30 cellular contexts compared by ENCODE assay signal in genomic region chr14:63200035-63200740, GRCh38. TPM values are rescaled to one million over a fixed set of nuclear protein-coding genes. Genes with fewer than 3 reads are reported as not detected.
DNase-seq lines count a peak whose midpoint lies in the region; ATAC-seq, FAIRE-seq and TF ChIP-seq lines count a peak whose summit lies in the region.
"Had no signal": no experiment of that assay in that cellular context is flagged by ENCODE, and none has a peak within 500 bp of the region (broad histone marks: within the 10 kb centered on the region; RNA-seq: fewer than 3 reads in every experiment).

No MANE protein-coding gene starts in this region.

- TF ChIP-seq POLR2A in esophagus muscularis mucosa (IDR thresholded peaks at IDR 0.05; ENCODE audit: low read depth): no peak

- POLR2A ChIA-PET in Caco-2 (lab: Charles Lee): no interaction called here
- POLR2A ChIA-PET in CD4-positive, alpha-beta memory T cell (lab: Charles Lee; ENCODE audit: partially characterized antibody): no interaction called here

- no peaks in the 10 kb centered on the region for H3K4me1 ChIP-seq in right cardiac atrium (ENCODE audit: control insufficient read depth, insufficient read depth, low read length)
- peaks cover 0 to 8% (median 5%) of the 10 kb centered on the region in 4 donors for H3K4me1 ChIP-seq in esophagus muscularis mucosa
- H3K4me1 ChIP-seq in Caco-2: 0 out of 2 replicates have a peak, but pooled peaks cover 3% of the 10 kb centered on the region
- peaks cover 4% of the 10 kb centered on the region for H3K4me1 ChIP-seq in CD4-positive, alpha-beta memory T cell (ENCODE audit: insufficient read depth, low read length)
- H3K4me1 ChIP-seq: A549 had no signal

- CTCF ChIA-PET in Caco-2 (lab: Charles Lee): no interaction called here
- CTCF ChIA-PET in CD4-positive, alpha-beta memory T cell (lab: Charles Lee; ENCODE audit: partially characterized antibody): no interaction called here

- H3K4me3 ChIP-seq in fibroblast of the aortic adventitia (ENCODE audit: low read depth, low read length) (no peak overlapping the region), right cardiac atrium (ENCODE audit: low read length) (no peak overlapping the region), esophagus muscularis mucosa (no peak overlapping the region), Caco-2 (ENCODE audit: low read depth, low read length) (no peak overlapping the region)
- H3K4me3 ChIP-seq in CD4-positive, alpha-beta memory T cell (ENCODE audit: low read length in 2 of 2): no peak overlapping the region
- H3K4me3 ChIP-seq: A549; BLaER1 treated with 17β-estradiol and CSF1 and Interleukin-3, amounts not matched to agents 10 nM and 100 nM had no signal

- TF ChIP-seq EP300 in esophagus muscularis mucosa (IDR thresholded peaks at IDR 0.05): no peak

- H3K36me3 Mint-ChIP-seq in Caco-2 (ENCODE audit: insufficient read depth, unreplicated experiment): no peaks in the 10 kb centered on the region
- no peaks in the 10 kb centered on the region for H3K36me3 Mint-ChIP-seq in CD4-positive, alpha-beta memory T cell

- H3K9me3 Mint-ChIP-seq in Caco-2 (ENCODE audit: unreplicated experiment): no peaks in the 10 kb centered on the region
- peaks cover 0 to 10% (median under 1%) of the 10 kb centered on the region in 8 donors for H3K9me3 Mint-ChIP-seq in CD4-positive, alpha-beta memory T cell

- H3K9me3 ChIP-seq in right cardiac atrium (ENCODE audit: control insufficient read depth, low read length): no peaks in the 10 kb centered on the region
- H3K9me3 ChIP-seq in esophagus muscularis mucosa: no peaks in the 10 kb centered on the region
- H3K9me3 ChIP-seq in Caco-2: no peaks in the 10 kb centered on the region
- H3K9me3 ChIP-seq in CD4-positive, alpha-beta memory T cell (ENCODE audit: control insufficient read depth in 1 of 2, low read length in 2 of 2): no peaks in the 10 kb centered on the region
- H3K9me3 ChIP-seq: A549, SK-N-SH had no signal

- H3K27ac Mint-ChIP-seq in Caco-2 (ENCODE audit: unreplicated experiment): no peak overlapping the region
- H3K27ac Mint-ChIP-seq in CD4-positive, alpha-beta memory T cell: no peak overlapping the region

- 67% methylated on average over 5 of the region's 5 CpGs for WGBS in right cardiac atrium
- WGBS in esophagus muscularis mucosa: 87% methylated on average over 5 of the region's 5 CpGs

- no peak overlapping the region for H3K27ac ChIP-seq in right cardiac atrium (ENCODE audit: low read length)
- no peak overlapping the region for H3K27ac ChIP-seq in esophagus muscularis mucosa (replicated peaks in 1 of 4)
- H3K27ac ChIP-seq in CD4-positive, alpha-beta memory T cell (ENCODE audit: low read depth, low read length): no peak overlapping the region
- H3K27ac ChIP-seq: A549; BLaER1 treated with 17β-estradiol and CSF1 and Interleukin-3, amounts not matched to agents 10 nM and 100 nM; RWPE1 had no signal

- TF ChIP-seq CTCF in fibroblast of the aortic adventitia (IDR thresholded peaks at IDR 0.05; ENCODE audit: insufficient read depth, low read length): no peak
- no peak for TF ChIP-seq CTCF in esophagus muscularis mucosa (IDR thresholded peaks at IDR 0.05)
- TF ChIP-seq CTCF in Caco-2 (IDR thresholded peaks at IDR 0.05; ENCODE audit: insufficient read depth in 1 of 2, low read depth in 1 of 2, low read length in 1 of 2, severe bottlenecking in 1 of 2, unreplicated experiment in 1 of 2): no peak

- H3K36me3 ChIP-seq in esophagus muscularis mucosa (no peaks in the 10 kb centered on the region), Caco-2 (ENCODE audit: control insufficient read depth, insufficient read depth, low read length) (no peaks in the 10 kb centered on the region)
- no peaks in the 10 kb centered on the region for H3K36me3 ChIP-seq in CD4-positive, alpha-beta memory T cell (ENCODE audit: insufficient read depth, low read length)
- H3K36me3 ChIP-seq: BLaER1 treated with 17β-estradiol and CSF1 and Interleukin-3, amounts not matched to agents 10 nM and 100 nM had no signal

- H3K4me1 Mint-ChIP-seq in Caco-2 (ENCODE audit: low read depth, unreplicated experiment): no peaks in the 10 kb centered on the region
- H3K4me1 Mint-ChIP-seq in CD4-positive, alpha-beta memory T cell: no peaks in the 10 kb centered on the region

- no TSS peak for BruUV-seq in Caco-2 (replicated peaks; lab: Mats Ljungman, UMichigan)

- H3K27me3 ChIP-seq in right cardiac atrium (ENCODE audit: control insufficient read depth, insufficient read depth) (no peaks in the 10 kb centered on the region), esophagus muscularis mucosa (no peaks in the 10 kb centered on the region), Caco-2 (replicated peaks; ENCODE audit: control insufficient read depth, insufficient read depth, low read length) (no peaks in the 10 kb centered on the region)
- H3K27me3 ChIP-seq in CD4-positive, alpha-beta memory T cell (ENCODE audit: insufficient read depth, low read length): no peaks in the 10 kb centered on the region
- H3K27me3 ChIP-seq: BLaER1 treated with 17β-estradiol and CSF1 and Interleukin-3, amounts not matched to agents 10 nM and 100 nM had no signal

- no peaks in the 10 kb centered on the region for H3K27me3 Mint-ChIP-seq in Caco-2 (ENCODE audit: insufficient read depth, unreplicated experiment)
- H3K27me3 Mint-ChIP-seq in CD4-positive, alpha-beta memory T cell: peaks cover 11 to 13% of the 10 kb centered on the region in 2 donors

- no peak for ATAC-seq in right cardiac atrium
- ATAC-seq: A549, HepG2, Panc1 had no signal

- FAIRE-seq in HTR-8/SVneo (lab: Jason Lieb, UNC): peak; percentile 91
- FAIRE-seq: A549, GM19239, H54, HepG2 had no signal

- intact Hi-C loops in right cardiac atrium (cut with DNase I) (no loop called here), esophagus muscularis mucosa (cut with DNase I) (no loop called here), Caco-2 (cut with micrococcal nuclease; ENCODE audit: unreplicated experiment) (no loop called here)
- intact Hi-C loops in CD4-positive, alpha-beta memory T cell (cut with micrococcal nuclease): no loop called here

- H3K4me3 Mint-ChIP-seq in Caco-2 (ENCODE audit: unreplicated experiment): no peak overlapping the region
- H3K4me3 Mint-ChIP-seq in CD4-positive, alpha-beta memory T cell: no peak overlapping the region

- no peak for DNase-seq in HTR-8/SVneo (ENCODE audit: insufficient read length, low spot score)
- peak; percentile 58 for DNase-seq in dermis blood vessel endothelial cell
- peak; percentile 46 for DNase-seq in fibroblast of the aortic adventitia (ENCODE audit: low read depth)
- peak in 2 of 3 donors; percentile 39 to 52 for DNase-seq in right cardiac atrium
- no peak for DNase-seq in hippocampal formation (lab: John Stamatoyannopoulos, UW)
- DNase-seq in esophagus muscularis mucosa (ENCODE audit: extremely low spot score): no peak
- DNase-seq in Caco-2: no peak
- DNase-seq in CD4-positive, alpha-beta memory T cell: no peak
- DNase-seq: AML-193, DMS153, DND-41, Kasumi-1, NCI-H1092 treated with DMSO at 0.1 percent for 48 hours, NCI-H1436, NCI-H187, NCI-H2081 treated with DMSO at 0.1 percent for 48 hours, NCI-H2171, NCI-H510A, NCI-H69, SIG-M5, SK-N-SH had no signal

RNA-seq across cellular contexts. Expression of gene RHOJ, which starts 4.1 kb away (rescaled TPM):
- total RNA-seq in dermis blood vessel endothelial cell (76.3 and 115 TPM in 2 replicates), fibroblast of the aortic adventitia (ENCODE audit: low replicate concordance) (7.4 and 13.5 TPM in 2 replicates), right cardiac atrium (10 to 100 TPM; 10.2 to 20.3 (median 16.2) TPM), esophagus muscularis mucosa (10 to 100 TPM; 10.4 to 13.1 (median 11.6) TPM), Caco-2 (2022) (not detected in 2 replicates)
- 9.6 TPM for polyA plus RNA-seq in right cardiac atrium
- total RNA-seq in CD4-positive, alpha-beta memory T cell: not detected
- polyA plus RNA-seq in CD4-positive, alpha-beta memory T cell: not detected
- total RNA-seq: HT-29, OCI-LY7 had no signal
- polyA plus RNA-seq: A549 had no signal

Comparison
In these comparisons a context has a peak if more than half of its experiments do, and no peak if none do; other contexts are left out.
1. DNase-seq: peak in dermis blood vessel endothelial cell (single experiment), fibroblast of the aortic adventitia (single experiment) and right cardiac atrium (2 of 3); none in HTR-8/SVneo (single experiment), hippocampal formation (0 of 2), esophagus muscularis mucosa (single experiment), Caco-2 (0 of 2) and CD4-positive, alpha-beta memory T cell (0 of 5).